Comparison of ENCODE assay signal across 2 cellular contexts in genomic region chr12:51889216-51890134, GRCh38.
TF ChIP-seq lines count a peak whose summit lies in the region.

No MANE protein-coding gene starts in this region.

TF ChIP-seq in SK-N-SH, 30 proteins besides CTCF, POLR2A, EP300 and RAD21 (continued from another document):
- no peak for TF ChIP-seq ZBTB33 (IDR thresholded peaks at IDR 0.05; ENCODE audit: borderline replicate concordance, low read depth)
- TF ChIP-seq PBX3 (IDR thresholded peaks at IDR 0.05): no peak
- no peak for TF ChIP-seq MEF2A (IDR thresholded peaks at IDR 0.05; ENCODE audit: borderline replicate concordance, low read depth)
- TF ChIP-seq REST (IDR thresholded peaks at IDR 0.05; ENCODE audit: low read depth, low read length): no peak
- TF ChIP-seq FOSL2 (IDR thresholded peaks at IDR 0.05; ENCODE audit: borderline replicate concordance, low read depth): no peak
- no peak for TF ChIP-seq TCF12 (IDR thresholded peaks at IDR 0.05)
- TF ChIP-seq FOXM1 (IDR thresholded peaks at IDR 0.05; ENCODE audit: low read depth): no peak
- TF ChIP-seq RFX5 (IDR thresholded peaks at IDR 0.05; ENCODE audit: low read length): no peak

TF ChIP-seq in SK-N-SH treated with all-trans-retinoic acid at 6 μM for 48 hours, 23 proteins besides CTCF, POLR2A, EP300 and RAD21 (continued from another document):
- no peak for TF ChIP-seq CSRNP3 (CRISPR knock-in tag; IDR thresholded peaks at IDR 0.05)
TF ChIP-seq in SK-N-SH treated with all-trans-retinoic acid at 6 μM for 48 hours: peak in this region for 0.
